In the genomic region with DNA sequence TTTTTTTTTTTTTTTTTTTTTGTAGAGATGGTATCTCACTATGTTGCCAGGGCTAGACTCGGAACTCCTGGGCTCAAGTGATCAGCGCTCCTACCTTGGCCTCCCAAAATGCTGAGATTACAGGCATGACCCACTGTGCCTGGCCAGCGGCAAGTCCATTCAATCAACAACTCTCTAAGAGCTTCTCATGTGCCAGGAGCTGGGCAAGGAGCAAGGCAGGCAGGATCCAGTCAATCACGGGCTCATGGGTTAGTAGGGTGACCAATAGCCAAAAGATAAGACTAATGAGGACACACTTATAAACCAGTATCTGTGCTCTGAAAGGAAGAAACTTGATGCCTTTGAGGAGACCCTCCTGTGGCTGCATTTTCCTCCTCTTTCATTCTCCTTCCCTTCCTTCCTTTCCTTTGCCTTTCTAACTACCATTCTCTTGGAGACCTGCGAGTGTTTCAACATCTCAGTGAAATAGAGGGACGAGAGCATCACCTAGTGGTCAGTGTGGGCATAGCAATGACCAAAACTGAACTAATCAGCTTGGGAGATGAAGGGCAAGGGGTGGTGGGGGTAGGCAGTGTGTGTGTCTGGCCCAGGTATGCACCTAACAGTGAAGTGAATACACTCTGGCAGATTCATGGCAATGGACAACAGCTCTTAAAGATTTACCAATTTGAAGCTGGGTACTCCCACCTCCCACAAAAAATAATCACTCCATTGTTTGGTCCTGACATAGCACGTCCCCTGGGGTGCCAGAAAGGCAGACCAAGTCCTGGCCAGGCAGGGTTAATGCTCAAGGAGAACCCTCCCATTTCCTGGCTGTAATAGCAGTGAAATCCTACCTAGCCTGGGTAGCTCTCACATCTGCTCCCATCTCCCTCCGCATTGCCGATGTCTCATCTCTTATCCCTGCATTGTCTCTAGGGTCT, we compare ENCODE assay signal across 9 cellular contexts. TPM values are rescaled to one million over a fixed set of nuclear protein-coding genes. Genes with fewer than 3 reads are reported as not detected.
DNase-seq lines count a peak whose midpoint lies in the region; ATAC-seq, FAIRE-seq and TF ChIP-seq lines count a peak whose summit lies in the region.
"Had no signal": no experiment of that assay in that cellular context is flagged by ENCODE, and none has a peak within 500 bp of the region (broad histone marks: within the 10 kb centered on the region; RNA-seq: fewer than 3 reads in every experiment).

No MANE protein-coding gene starts in this region.

- H3K4me1 ChIP-seq in Karpas-422 (ENCODE audit: low read length) (peaks cover 13% of the 10 kb centered on the region), pancreas (peaks cover 0 to 11% (median 8%) of the 10 kb centered on the region in 3 donors)

- H3K27ac Mint-ChIP-seq in activated T-helper 2 cell treated with anti-CD3 and anti-CD28 coated beads, Interferon-gamma antibody, Interleukin-2, Interleukin-4, amounts not matched to agents 10 μg/mL and 5 μg/mL and 100 μg/mL, durations not matched to agents 14 hours and 24 hours and 36 hours, result no peak overlapping the region
- H3K27ac Mint-ChIP-seq in type B pancreatic cell, result peak overlapping the region; percentile 23
- H3K27ac Mint-ChIP-seq: activated naive CD8-positive, alpha-beta T cell had no signal

- H3K4me1 Mint-ChIP-seq in activated T-helper 2 cell treated with anti-CD3 and anti-CD28 coated beads, Interferon-gamma antibody, Interleukin-2, Interleukin-4, amounts not matched to agents 10 μg/mL and 5 μg/mL and 100 μg/mL, durations not matched to agents 14 hours and 24 hours and 36 hours (ENCODE audit: low read depth), result peaks cover 10% of the 10 kb centered on the region
- peaks cover 12% of the 10 kb centered on the region for H3K4me1 Mint-ChIP-seq in type B pancreatic cell (ENCODE audit: unreplicated experiment)

- H2AFZ ChIP-seq in Karpas-422 (ENCODE audit: low read length), result no peak overlapping the region

- intact Hi-C loops in activated T-helper 2 cell treated with anti-CD3 and anti-CD28 coated beads, Interferon-gamma antibody, Interleukin-2, Interleukin-4, amounts not matched to agents 10 μg/mL and 5 μg/mL and 100 μg/mL, durations not matched to agents 14 hours and 24 hours and 36 hours (cut with micrococcal nuclease), result loop anchor here (1.0 to 5.0 kb wide), 4 partner anchors 43 to 313 kb away; partner anchors contain the start of gene FAM219B
- intact Hi-C loops in pancreas (cut with DNase I), result loop anchor here (5.0 to 10.0 kb wide), 3 partner anchors 178 to 316 kb away; partner anchors contain the start of gene C15orf39 (in 1 of the 3)

- H3K27me3 Mint-ChIP-seq in activated T-helper 2 cell treated with anti-CD3 and anti-CD28 coated beads, Interferon-gamma antibody, Interleukin-2, Interleukin-4, amounts not matched to agents 10 μg/mL and 5 μg/mL and 100 μg/mL, durations not matched to agents 14 hours and 24 hours and 36 hours (ENCODE audit: low read depth), result peaks cover 2% of the 10 kb centered on the region
- H3K27me3 Mint-ChIP-seq in type B pancreatic cell, result peaks cover 9% of the 10 kb centered on the region
- H3K27me3 Mint-ChIP-seq: activated naive CD8-positive, alpha-beta T cell had no signal

- H3K9me2 ChIP-seq in Karpas-422 (replicated peaks; ENCODE audit: insufficient read depth, low read length), result no peaks in the 10 kb centered on the region

- no peaks in the 10 kb centered on the region for H3K27me3 ChIP-seq in Karpas-422 (ENCODE audit: low read length)
- no peaks in the 10 kb centered on the region for H3K27me3 ChIP-seq in pancreas

- H3K4me2 ChIP-seq in Karpas-422 (ENCODE audit: low read depth, low read length, poor library complexity, severe bottlenecking), result no peak overlapping the region

- FAIRE-seq in pancreas (lab: Jason Lieb, UNC), result no peak

- no peaks in the 10 kb centered on the region for H3K9me3 ChIP-seq in Karpas-422 (ENCODE audit: low read length)
- no peaks in the 10 kb centered on the region for H3K9me3 ChIP-seq in pancreas

- H3K4me3 ChIP-seq in Karpas-422 (ENCODE audit: low read length) (no peak overlapping the region), pancreas (no peak overlapping the region)

- no peak overlapping the region for H3K9ac ChIP-seq in Karpas-422 (ENCODE audit: low read length)

- H3K4me3 Mint-ChIP-seq in activated T-helper 2 cell treated with anti-CD3 and anti-CD28 coated beads, Interferon-gamma antibody, Interleukin-2, Interleukin-4, amounts not matched to agents 10 μg/mL and 5 μg/mL and 100 μg/mL, durations not matched to agents 14 hours and 24 hours and 36 hours (ENCODE audit: low read depth), result no peak overlapping the region
- H3K4me3 Mint-ChIP-seq in type B pancreatic cell, result peak overlapping the region; percentile 2
- H3K4me3 Mint-ChIP-seq: activated naive CD8-positive, alpha-beta T cell had no signal

- peaks cover 4% of the 10 kb centered on the region for H3K36me3 Mint-ChIP-seq in activated T-helper 2 cell treated with anti-CD3 and anti-CD28 coated beads, Interferon-gamma antibody, Interleukin-2, Interleukin-4, amounts not matched to agents 10 μg/mL and 5 μg/mL and 100 μg/mL, durations not matched to agents 14 hours and 24 hours and 36 hours (ENCODE audit: low read depth)
- H3K36me3 Mint-ChIP-seq in type B pancreatic cell, result no peaks in the 10 kb centered on the region
- H3K36me3 Mint-ChIP-seq: activated naive CD8-positive, alpha-beta T cell had no signal

- ATAC-seq in pancreas, result peak; percentile 70 to 96 (median 89)
- no peak for ATAC-seq in HG03457 (IDR thresholded peaks at IDR 0.05; ENCODE audit: unreplicated experiment)

- H3K27ac ChIP-seq in Karpas-422 (ENCODE audit: low read length) (no peak overlapping the region), pancreas (no peak overlapping the region)

- WGBS in pancreas, 2 donors, result 44 to 50% methylated on average over 9 of the region's 9 CpGs

- H3K79me2 ChIP-seq in Karpas-422 (ENCODE audit: low read length), result no peaks in the 10 kb centered on the region

- DNase-seq in DMS53 treated with DMSO at 0.1 percent for 48 hours (lab: John Stamatoyannopoulos, UW; ENCODE audit: unreplicated experiment) (peak; percentile 58), Karpas-422 (peak; percentile 91), SHP77 (lab: John Stamatoyannopoulos, UW) (peak; percentile 26 to 67), foreskin melanocyte (peak; percentile 73), pancreas (peak in 5 of 6 donors; percentile 58 to 85 (median 75)), type B pancreatic cell (ENCODE audit: extremely low spot score, unreplicated experiment) (peak; percentile 82)
- peak; percentile 71 for DNase-seq in activated T-helper 2 cell treated with anti-CD3 and anti-CD28 coated beads, Interferon-gamma antibody, Interleukin-2, Interleukin-4, amounts not matched to agents 10 μg/mL and 5 μg/mL and 100 μg/mL, durations not matched to agents 14 hours and 24 hours and 36 hours (ENCODE audit: low spot score)

- H3K9me3 Mint-ChIP-seq in activated T-helper 2 cell treated with anti-CD3 and anti-CD28 coated beads, Interferon-gamma antibody, Interleukin-2, Interleukin-4, amounts not matched to agents 10 μg/mL and 5 μg/mL and 100 μg/mL, durations not matched to agents 14 hours and 24 hours and 36 hours, result no peaks in the 10 kb centered on the region
- H3K9me3 Mint-ChIP-seq in type B pancreatic cell, result no peaks in the 10 kb centered on the region

- peaks cover 14% of the 10 kb centered on the region for H4K20me1 ChIP-seq in Karpas-422 (ENCODE audit: insufficient read depth, low read depth, low read length)

- peak; percentile 88 to 94 (median 92) for TF ChIP-seq CTCF in pancreas (IDR thresholded peaks at IDR 0.05)
- peak; percentile 96 for TF ChIP-seq CTCF in type B pancreatic cell (conservative IDR thresholded peaks at IDR 0.05)

- no peaks in the 10 kb centered on the region for H3K36me3 ChIP-seq in Karpas-422 (ENCODE audit: insufficient read depth, low read length)
- no peaks in the 10 kb centered on the region for H3K36me3 ChIP-seq in pancreas

RNA-seq across cellular contexts. Expression of gene RPP25, which starts 6.2 kb away (rescaled TPM):
- total RNA-seq in Karpas-422 (2014; rRNA removed; shearing (Covaris generic); ENCODE audit: low replicate concordance), result 4.1 and 8.1 TPM in 2 replicates
- 13.1 and 14.2 TPM in 2 replicates for total RNA-seq in activated T-helper 2 cell treated with anti-CD3 and anti-CD28 coated beads, Interferon-gamma antibody, Interleukin-2, Interleukin-4, amounts not matched to agents 10 μg/mL and 5 μg/mL and 100 μg/mL, durations not matched to agents 14 hours and 24 hours and 36 hours
- 1 to 10 TPM; 3.0 to 6.7 (median 4.0) TPM for total RNA-seq in pancreas
- 1 to 10 TPM; 5.0 to 6.7 TPM for polyA plus RNA-seq in pancreas
- 9.9 and 11.3 TPM in 2 replicates for total RNA-seq in type B pancreatic cell (ENCODE audit: low replicate concordance)

RNA-seq across cellular contexts. Expression of gene COX5A, which starts 12.5 kb away (rescaled TPM):
- 135 and 229 TPM in 2 replicates for total RNA-seq in Karpas-422 (2014; rRNA removed; shearing (Covaris generic); ENCODE audit: low replicate concordance)
- total RNA-seq in activated T-helper 2 cell treated with anti-CD3 and anti-CD28 coated beads, Interferon-gamma antibody, Interleukin-2, Interleukin-4, amounts not matched to agents 10 μg/mL and 5 μg/mL and 100 μg/mL, durations not matched to agents 14 hours and 24 hours and 36 hours, result 311 and 333 TPM in 2 replicates
- 100 to 1,000 TPM in 2 of 6 donors, 10 to 100 TPM in 4; 76.4 to 127 (median 80.5) TPM for total RNA-seq in pancreas
- polyA plus RNA-seq in pancreas, result 100 to 1,000 TPM; 103 to 107 TPM
- total RNA-seq in type B pancreatic cell (ENCODE audit: low replicate concordance), result 248 and 307 TPM in 2 replicates

RNA-seq across cellular contexts. Expression of gene FAM219B, which starts 43.7 kb away (rescaled TPM):
- total RNA-seq in Karpas-422 (2014; rRNA removed; shearing (Covaris generic); ENCODE audit: low replicate concordance), result 58.8 and 69.5 TPM in 2 replicates
- total RNA-seq in activated T-helper 2 cell treated with anti-CD3 and anti-CD28 coated beads, Interferon-gamma antibody, Interleukin-2, Interleukin-4, amounts not matched to agents 10 μg/mL and 5 μg/mL and 100 μg/mL, durations not matched to agents 14 hours and 24 hours and 36 hours, result 82.1 and 95.2 TPM in 2 replicates
- total RNA-seq in pancreas (10 to 100 TPM; 18.2 to 33.8 (median 21.2) TPM), type B pancreatic cell (ENCODE audit: low replicate concordance) (112 and 117 TPM in 2 replicates)
- polyA plus RNA-seq in pancreas, result 10 to 100 TPM; 19.3 to 27.6 TPM

RNA-seq across cellular contexts. Expression of gene SCAMP5, which starts 45.0 kb away (rescaled TPM):
- 46.6 and 54.0 TPM in 2 replicates for total RNA-seq in Karpas-422 (2014; rRNA removed; shearing (Covaris generic); ENCODE audit: low replicate concordance)
- 0.89 and 0.99 TPM in 2 replicates for total RNA-seq in activated T-helper 2 cell treated with anti-CD3 and anti-CD28 coated beads, Interferon-gamma antibody, Interleukin-2, Interleukin-4, amounts not matched to agents 10 μg/mL and 5 μg/mL and 100 μg/mL, durations not matched to agents 14 hours and 24 hours and 36 hours
- total RNA-seq in pancreas, result 10 to 100 TPM; 27.7 to 59.2 (median 38.8) TPM
- polyA plus RNA-seq in pancreas, result 10 to 100 TPM; 24.5 to 54.0 TPM
- total RNA-seq in type B pancreatic cell (ENCODE audit: low replicate concordance), result 38.1 and 41.8 TPM in 2 replicates
